ENCODE assay signal across 29 cellular contexts in genomic region chr12:65292241-65292640, GRCh38.
"Had no signal": no experiment of that assay in that cellular context is flagged by ENCODE, and none has a peak within 500 bp of the region (broad histone marks: within the 10 kb centered on the region; RNA-seq: fewer than 3 reads in every experiment).

No MANE protein-coding gene starts in this region.

- DNase-seq: colonic mucosa; cortex of kidney; dermis blood vessel endothelial cell; dorsolateral prefrontal cortex; effector CD4-positive, alpha-beta T cell; effector CD8-positive, alpha-beta T cell; effector memory CD4-positive, alpha-beta T cell; effector memory CD8-positive, alpha-beta T cell; endodermal cell; erythroblast; esophagus squamous epithelium; foreskin fibroblast; foreskin keratinocyte; foreskin melanocyte; gastrocnemius medialis; glutamatergic neuron; head of caudate nucleus; heart left ventricle; heart right ventricle had no signal

- H3K27me3 ChIP-seq: colonic mucosa, dorsolateral prefrontal cortex, esophagus muscularis mucosa, esophagus squamous epithelium, foreskin keratinocyte, gastrocnemius medialis, gastroesophageal sphincter, heart left ventricle, heart right ventricle had no signal

- H3K4me3 ChIP-seq: colonic mucosa, coronary artery, dorsolateral prefrontal cortex, esophagus muscularis mucosa, esophagus squamous epithelium, gastrocnemius medialis, gastroesophageal sphincter, heart left ventricle, heart right ventricle had no signal

- H3K27ac Mint-ChIP-seq: dendritic cell treated with granulocyte-macrophage colony-stimulating factor and Interleukin-4, amounts not matched to agents 40 ng/mL and 50 ng/mL, for 4 days; effector memory CD8-positive, alpha-beta T cell; endodermal cell had no signal

- H3K36me3 ChIP-seq: colonic mucosa, esophagus muscularis mucosa, esophagus squamous epithelium, gastrocnemius medialis, gastroesophageal sphincter, heart right ventricle had no signal

- H3K9me3 Mint-ChIP-seq: dendritic cell treated with granulocyte-macrophage colony-stimulating factor and Interleukin-4, amounts not matched to agents 40 ng/mL and 50 ng/mL, for 4 days; endodermal cell had no signal

- H3K27me3 Mint-ChIP-seq: dendritic cell treated with granulocyte-macrophage colony-stimulating factor and Interleukin-4, amounts not matched to agents 40 ng/mL and 50 ng/mL, for 4 days had no signal

- FAIRE-seq: colon, endometrium, endothelial cell of umbilical vein, frontal cortex had no signal

- H3K4me1 ChIP-seq: colonic mucosa, esophagus squamous epithelium had no signal

- H3K4me3 Mint-ChIP-seq: dendritic cell treated with granulocyte-macrophage colony-stimulating factor and Interleukin-4, amounts not matched to agents 40 ng/mL and 50 ng/mL, for 4 days; effector memory CD8-positive, alpha-beta T cell; endodermal cell had no signal

- H3K9me3 ChIP-seq: colonic mucosa, esophagus muscularis mucosa, esophagus squamous epithelium, gastrocnemius medialis, gastroesophageal sphincter, heart left ventricle, heart right ventricle had no signal

- H3K27ac ChIP-seq: colonic mucosa, coronary artery, dorsolateral prefrontal cortex, epithelial cell of prostate, esophagus muscularis mucosa, esophagus squamous epithelium, foreskin keratinocyte, gastrocnemius medialis, gastroesophageal sphincter, heart left ventricle, heart right ventricle had no signal

- ATAC-seq: effector memory CD8-positive, alpha-beta T cell; esophagus mucosa; foreskin keratinocyte; gastrocnemius medialis; gastroesophageal sphincter; heart left ventricle; heart right ventricle had no signal
